12 cellular contexts compared by ENCODE assay signal in genomic region chr2:98868548-98869271, GRCh38.
A peak's percentile ranks its signal among the peaks of the same experiment; 100 is the strongest.
DNase-seq lines count a peak whose midpoint lies in the region; ATAC-seq, FAIRE-seq and TF ChIP-seq lines count a peak whose summit lies in the region.
"Had no signal": no experiment of that assay in that cellular context is flagged by ENCODE, and none has a peak within 500 bp of the region (broad histone marks: within the 10 kb centered on the region; RNA-seq: fewer than 3 reads in every experiment).

No MANE protein-coding gene starts in this region.

- H3K27me3 ChIP-seq in Caco-2 (replicated peaks; ENCODE audit: control insufficient read depth, insufficient read depth, low read length) = no peaks in the 10 kb centered on the region

- peaks cover 3% of the 10 kb centered on the region for H3K27me3 Mint-ChIP-seq in Caco-2 (ENCODE audit: insufficient read depth, unreplicated experiment)
- H3K27me3 Mint-ChIP-seq in MCF 10A (ENCODE audit: insufficient read depth, unreplicated experiment) = no peaks in the 10 kb centered on the region

- no peaks in the 10 kb centered on the region for H3K9me3 ChIP-seq in Caco-2
- no peaks in the 10 kb centered on the region for H3K9me3 ChIP-seq in mucosa of descending colon

- intact Hi-C loops in Caco-2 (cut with micrococcal nuclease; ENCODE audit: unreplicated experiment) = no loop called here
- intact Hi-C loops in MCF 10A (cut with micrococcal nuclease) = loop anchor here (2.0 to 5.0 kb wide), 2 partner anchors 44 to 199 kb away; no protein-coding TSS in a partner anchor
- intact Hi-C loops in mucosa of descending colon (cut with DNase I, micrococcal nuclease) = no loop called here

- H3K27ac Mint-ChIP-seq in Caco-2 (ENCODE audit: unreplicated experiment) (peak overlapping the region; percentile 78), MCF 10A (ENCODE audit: low read depth, unreplicated experiment) (peak overlapping the region; percentile 99)

- peaks cover 18% of the 10 kb centered on the region for H3K4me1 ChIP-seq in Caco-2
- peaks cover 20% of the 10 kb centered on the region for H3K4me1 ChIP-seq in mucosa of descending colon (ENCODE audit: low read depth)

- BruUV-seq in Caco-2 (replicated peaks; lab: Mats Ljungman, UMichigan) = no TSS peak
- BruUV-seq in MCF 10A (replicated peaks; lab: Mats Ljungman, UMichigan) = TSS peak; percentile 39

- H3K36me3 ChIP-seq in Caco-2 (ENCODE audit: control insufficient read depth, insufficient read depth, low read length) = no peaks in the 10 kb centered on the region
- no peaks in the 10 kb centered on the region for H3K36me3 ChIP-seq in mucosa of descending colon (ENCODE audit: low read depth)

- no peak for FAIRE-seq in GM12891 (lab: Jason Lieb, UNC)
- FAIRE-seq: H54 had no signal

- no peaks in the 10 kb centered on the region for H3K9me3 Mint-ChIP-seq in Caco-2 (ENCODE audit: unreplicated experiment)
- H3K9me3 Mint-ChIP-seq in MCF 10A (ENCODE audit: unreplicated experiment) = no peaks in the 10 kb centered on the region

- TF ChIP-seq POLR2A in GM12891 (IDR thresholded peaks at IDR 0.05; ENCODE audit: low read depth, low read length) = no peak

- H3K36me3 Mint-ChIP-seq in Caco-2 (ENCODE audit: insufficient read depth, unreplicated experiment) (no peaks in the 10 kb centered on the region), MCF 10A (ENCODE audit: insufficient read depth, unreplicated experiment) (peaks cover 2% of the 10 kb centered on the region)

- peak overlapping the region; percentile 20 for H3K4me3 Mint-ChIP-seq in Caco-2 (ENCODE audit: unreplicated experiment)
- H3K4me3 Mint-ChIP-seq in MCF 10A (ENCODE audit: unreplicated experiment) = peak overlapping the region; percentile 72

- POLR2A ChIA-PET in Caco-2 (lab: Charles Lee) = no interaction called here
- POLR2A ChIA-PET in MCF 10A (lab: Yijun Ruan, JAX) = interaction anchor here (0.6 to 6.8 kb wide), 10 partner anchors 13 to 93 kb away, joined by 3 to 68 read pairs (median 6); partner anchors contain the start of gene CRACDL

- CTCF ChIA-PET in Caco-2 (lab: Charles Lee) (no interaction called here), MCF 10A (lab: Yijun Ruan, JAX) (interaction anchor here (0.9 to 1.0 kb wide), 2 partner anchors 17 to 41 kb away, joined by 3 read pairs; no protein-coding TSS in a partner anchor)

- H3K4me3 ChIP-seq in Caco-2 (ENCODE audit: low read depth, low read length) = no peak overlapping the region
- no peak overlapping the region for H3K4me3 ChIP-seq in mucosa of descending colon

- H3K4me1 Mint-ChIP-seq in Caco-2 (ENCODE audit: low read depth, unreplicated experiment) (peaks cover 15% of the 10 kb centered on the region), MCF 10A (ENCODE audit: insufficient read depth, unreplicated experiment) (peaks cover 37% of the 10 kb centered on the region)

- TF ChIP-seq CTCF in Caco-2 (IDR thresholded peaks at IDR 0.05; ENCODE audit: insufficient read depth in 1 of 2, low read depth in 1 of 2, low read length in 1 of 2, severe bottlenecking in 1 of 2, unreplicated experiment in 1 of 2) (no peak), MCF 10A (IDR thresholded peaks at IDR 0.05; ENCODE audit: unreplicated experiment) (no peak), mucosa of descending colon (IDR thresholded peaks at IDR 0.05) (no peak)

- peak; percentile 63 for ATAC-seq in mucosa of descending colon
- ATAC-seq in GM18870 (IDR thresholded peaks at IDR 0.05; ENCODE audit: unreplicated experiment) = no peak

- DNase-seq in Caco-2 = peak in 1 of 2 experiments; percentile 26
- peak; percentile 41 for DNase-seq in LoVo (ENCODE audit: low spot score)
- DNase-seq in MCF 10A (ENCODE audit: unreplicated experiment) = peak; percentile 15
- peak in 2 of 3 donors; percentile 45 to 47 for DNase-seq in mucosa of descending colon
- no peak for DNase-seq in kidney tubule cell (ENCODE audit: low spot score)
- DNase-seq in OCI-M1 (lab: John Stamatoyannopoulos, UW) = no peak
- DNase-seq in GM12891 (ENCODE audit: insufficient read length, low spot score) = no peak
- DNase-seq: activated effector memory CD4-positive, alpha-beta T cell treated with anti-CD3 and anti-CD28 coated beads, Interleukin-2, amount 50 U/mL, for 16 hours; stimulated activated CD4-positive, alpha-beta T cell treated with anti-CD3 and anti-CD28 coated beads, Interleukin-4, amount 100 ng/mL, for 1 hour; stimulated activated naive CD4-positive, alpha-beta T cell treated with Interleukin-2 at 50 U/mL for 16 hours had no signal

TF ChIP-seq in GM12891, 5 proteins besides CTCF, POLR2A, EP300 and RAD21:
- TF ChIP-seq SPI1 (IDR thresholded peaks at IDR 0.05; ENCODE audit: low read depth, low read length) = no peak
- TF ChIP-seq POLR2AphosphoS5 (IDR thresholded peaks at IDR 0.05; ENCODE audit: low read depth, low read length) = no peak
- TF ChIP-seq PAX5 (IDR thresholded peaks at IDR 0.05; ENCODE audit: insufficient read depth, low read length, severe bottlenecking) = no peak
- TF ChIP-seq TAF1 (IDR thresholded peaks at IDR 0.05; ENCODE audit: low read depth, low read length) = no peak
- no peak for TF ChIP-seq POU2F2 (IDR thresholded peaks at IDR 0.05; ENCODE audit: low read depth, low read length)

Comparison
In these comparisons a context has a peak if more than half of its experiments do, and no peak if none do; other contexts are left out.
1. DNase-seq: peak in LoVo (single experiment), MCF 10A (single experiment) and mucosa of descending colon (2 of 3); none in kidney tubule cell (single experiment), OCI-M1 (single experiment) and GM12891 (single experiment).